21 cellular contexts compared by ENCODE assay signal in genomic region chr15:99558084-99558483, GRCh38.
"Had no signal": no experiment of that assay in that cellular context is flagged by ENCODE, and none has a peak within 500 bp of the region (broad histone marks: within the 10 kb centered on the region; RNA-seq: fewer than 3 reads in every experiment).

No MANE protein-coding gene starts in this region.

- H3K9ac ChIP-seq: SK-N-SH had no signal

- H3K27ac ChIP-seq: HL-60 had no signal

- H3K9me3 ChIP-seq: MG63, SK-N-SH had no signal

- DNase-seq: IMR-90, Karpas-422, KG1, MG63, NCI-H1092, NCI-H1105 treated with DMSO at 0.1 percent for 48 hours, NCI-H1417 treated with DMSO at 0.1 percent for 48 hours, NCI-H146, NCI-H1694 treated with DMSO at 0.1 percent for 48 hours, NCI-H1930, NCI-H2081, NCI-H2107, NCI-H2227 treated with DMSO at 0.1 percent for 48 hours, NCI-H524, NCI-H526 treated with DMSO at 0.1 percent for 48 hours, NCI-H774, Right ventricle myocardium superior, RPMI8226, SIG-M5, SK-N-SH had no signal

- H3K4me2 ChIP-seq: SK-N-SH had no signal

- H3K36me3 ChIP-seq: MG63 had no signal

- H3K27me3 ChIP-seq: MG63 had no signal

- H3K4me3 ChIP-seq: MG63 had no signal
